30 cellular contexts compared by ENCODE assay signal in the genomic region with DNA sequence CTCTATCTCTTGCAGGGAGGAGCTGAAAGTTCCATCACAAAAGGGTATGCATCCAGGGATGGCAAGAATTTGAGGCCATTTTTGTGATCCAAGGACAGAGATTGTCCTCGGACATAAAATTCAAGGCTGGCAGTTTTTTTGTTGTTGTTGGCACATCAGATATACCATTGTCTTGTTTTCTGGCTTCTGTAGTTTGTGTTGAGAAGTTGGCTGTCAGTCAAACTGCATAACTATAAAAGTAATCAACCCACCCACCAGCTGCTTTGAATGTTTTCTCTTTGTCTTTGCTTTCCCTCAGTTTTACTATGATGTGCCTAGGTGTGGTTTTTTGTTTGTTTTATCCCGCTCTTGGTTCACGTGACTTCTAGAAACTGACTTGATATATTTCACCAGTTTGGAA. TPM values are rescaled to one million over a fixed set of nuclear protein-coding genes. Genes with fewer than 3 reads are reported as not detected.
"Had no signal": no experiment of that assay in that cellular context is flagged by ENCODE, and none has a peak within 500 bp of the region (broad histone marks: within the 10 kb centered on the region; RNA-seq: fewer than 3 reads in every experiment).

No MANE protein-coding gene starts in this region.

- H3K27me3 ChIP-seq: ovary, right lobe of liver, sigmoid colon, suprapubic skin, testis, transverse colon, upper lobe of right lung had no signal

- FAIRE-seq: small intestine had no signal

- H3K79me2 ChIP-seq: parathyroid adenoma had no signal

- H3K9ac ChIP-seq: parathyroid adenoma had no signal

- H3K36me3 ChIP-seq: neutrophil, ovary, right lobe of liver, sigmoid colon, suprapubic skin, tibial artery, transverse colon, upper lobe of right lung, uterus had no signal

- H3K9me3 ChIP-seq: neutrophil, ovary, psoas muscle, right lobe of liver, sigmoid colon, suprapubic skin, testis, transverse colon, upper lobe of right lung, uterus had no signal

- H3K4me3 ChIP-seq: ovary, psoas muscle, right lobe of liver, sigmoid colon, suprapubic skin, testis, tibial artery, transverse colon, upper lobe of right lung, uterus had no signal

- H3K4me1 ChIP-seq: parathyroid adenoma, psoas muscle, right lobe of liver, sigmoid colon, suprapubic skin, testis, tibial artery, transverse colon, upper lobe of right lung, uterus had no signal

- ATAC-seq: naive thymus-derived CD8-positive, alpha-beta T cell; natural killer cell treated with Interleukin-12 subunit alpha and Interleukin-12 subunit beta and Interleukin-15 and Interleukin-18, amount 100 ng/mL, for 72 hours; psoas muscle; right cardiac atrium; right lobe of liver; stimulated activated effector memory CD8-positive, alpha-beta T cell treated with anti-CD3 and anti-CD28 coated beads, Interleukin-12 subunit alpha, Interleukin-12 subunit beta, amount 100 ng/mL, for 72 hours; stimulated activated naive CD8-positive, alpha-beta T cell treated with anti-CD3 and anti-CD28 coated beads, Interleukin-15, amount 100 ng/mL, for 72 hours; stimulated activated naive CD8-positive, alpha-beta T cell treated with anti-CD3 and anti-CD28 coated beads, Interleukin-15, Interleukin-2, amounts not matched to agents 100 U/mL and 50 U/mL, for 24 hours; upper lobe of right lung had no signal

- H3K27ac ChIP-seq: neutrophil, ovary, parathyroid adenoma, psoas muscle, right lobe of liver, sigmoid colon, suprapubic skin, testis, tibial artery, transverse colon, upper lobe of right lung, uterus had no signal

- DNase-seq: naive thymus-derived CD8-positive, alpha-beta T cell; nephron progenitor cell; nucleus accumbens; ovary; posterior cingulate gyrus; psoas muscle; right cardiac atrium; right lobe of liver; sigmoid colon; small intestine; stimulated activated CD4-positive, alpha-beta T cell treated with anti-CD3 and anti-CD28 coated beads, Interleukin-15, amount 100 ng/mL, for 24 hours; stimulated activated CD4-positive, alpha-beta T cell treated with anti-CD3 and anti-CD28 coated beads, Interleukin-2, amount 100 ng/mL, for 24 hours; stimulated activated CD4-positive, alpha-beta T cell treated with anti-CD3 and anti-CD28 coated beads, Interleukin-2, amount 100 ng/mL, for 48 hours; stimulated activated CD4-positive, alpha-beta T cell treated with anti-CD3 and anti-CD28 coated beads, Interleukin-4, amount 100 ng/mL, for 24 hours; stimulated activated naive CD4-positive, alpha-beta T cell; stimulated activated naive CD8-positive, alpha-beta T cell treated with anti-CD3 and anti-CD28 coated beads, Interleukin-15, amount 100 ng/mL, for 72 hours; stimulated activated naive CD8-positive, alpha-beta T cell treated with anti-CD3 and anti-CD28 coated beads, Interleukin-15, Interleukin-2, amounts not matched to agents 100 U/mL and 50 U/mL, for 24 hours; substantia nigra; testis; tibial artery; transverse colon; upper lobe of right lung; uterus had no signal

- H2AFZ ChIP-seq: parathyroid adenoma had no signal

RNA-seq across cellular contexts. Expression of a gene that starts 34.0 kb away (rescaled TPM):
- polyA plus RNA-seq: naive thymus-derived CD8-positive, alpha-beta T cell had no signal

RNA-seq across cellular contexts. Expression of a gene that starts 52.5 kb away (rescaled TPM):
- total RNA-seq: naive thymus-derived CD8-positive, alpha-beta T cell; natural killer cell treated with Interleukin-12 subunit alpha and Interleukin-12 subunit beta and Interleukin-15 and Interleukin-18, amount 100 ng/mL, for 72 hours; neural crest cell; progenitor cell of endocrine pancreas had no signal
- polyA plus RNA-seq: naive thymus-derived CD8-positive, alpha-beta T cell had no signal
